In genomic region chr2:118496467-118496866, GRCh38 we compare ENCODE assay signal across 35 cellular contexts.
A peak's percentile ranks its signal among the peaks of the same experiment; 100 is the strongest.
DNase-seq lines count a peak whose midpoint lies in the region; ATAC-seq and TF ChIP-seq lines count a peak whose summit lies in the region.
"Had no signal": no experiment of that assay in that cellular context is flagged by ENCODE, and none has a peak within 500 bp of the region (broad histone marks: within the 10 kb centered on the region; RNA-seq: fewer than 3 reads in every experiment).

No MANE protein-coding gene starts in this region.

- no peaks in the 10 kb centered on the region for H3K9me3 ChIP-seq in endodermal cell (ENCODE audit: control insufficient read depth, low read length)
- H3K9me3 ChIP-seq in esophagus muscularis mucosa: peaks cover 0 to 7% (median 6%) of the 10 kb centered on the region in 4 donors
- no peaks in the 10 kb centered on the region for H3K9me3 ChIP-seq in mucosa of descending colon
- H3K9me3 ChIP-seq: BE2C, BLaER1 had no signal

- TF ChIP-seq CTCF in endodermal cell (conservative IDR thresholded peaks at IDR 0.05): no peak
- TF ChIP-seq CTCF in esophagus muscularis mucosa (IDR thresholded peaks at IDR 0.05): no peak
- no peak for TF ChIP-seq CTCF in mucosa of descending colon (IDR thresholded peaks at IDR 0.05)

- peaks cover 11% of the 10 kb centered on the region for H3K4me1 Mint-ChIP-seq in endodermal cell
- H3K4me1 Mint-ChIP-seq: B cell; CD14-positive monocyte; CD4-positive, alpha-beta memory T cell; CD4-positive, CD25-positive, alpha-beta regulatory T cell; CD8-positive, alpha-beta memory T cell had no signal

- H3K27ac Mint-ChIP-seq in endodermal cell: no peak overlapping the region
- H3K27ac Mint-ChIP-seq: B cell; CD4-positive, alpha-beta memory T cell; CD4-positive, alpha-beta T cell; CD4-positive, CD25-positive, alpha-beta regulatory T cell; CD8-positive, alpha-beta memory T cell; CD8-positive, alpha-beta T cell had no signal

- H3K27ac ChIP-seq in endodermal cell (ENCODE audit: low read depth, low read length): no peak overlapping the region
- no peak overlapping the region for H3K27ac ChIP-seq in esophagus muscularis mucosa (replicated peaks in 1 of 4)
- H3K27ac ChIP-seq: 22Rv1; A549; BLaER1; BLaER1 treated with 17β-estradiol and CSF1 and Interleukin-3, amounts not matched to agents 10 nM and 100 nM; C4-2B had no signal

- H3K9ac ChIP-seq in endodermal cell (ENCODE audit: extremely low read depth, low read length, poor library complexity, severe bottlenecking): no peak overlapping the region
- H3K9ac ChIP-seq: BLaER1; BLaER1 treated with 17β-estradiol and CSF1 and Interleukin-3, amounts not matched to agents 10 nM and 100 nM had no signal

- peak; percentile 17 for DNase-seq in endodermal cell
- DNase-seq in esophagus muscularis mucosa (ENCODE audit: extremely low spot score): peak; percentile 78
- DNase-seq in left colon: no peak
- no peak for DNase-seq in mucosa of descending colon
- no peak for DNase-seq in activated CD4-positive, CD25-positive, alpha-beta regulatory T cell treated with anti-CD3 and anti-CD28 coated beads, Interleukin-2, amount 50 U/mL, for 72 hours
- DNase-seq in NAMALWA (ENCODE audit: low spot score): no peak
- DNase-seq: 8988T; ACHN; AML-193; BE2C; C1 segment of cervical spinal cord; Caco-2; Calu3; CD4-positive, alpha-beta memory T cell; CD4-positive, alpha-beta T cell; CD4-positive, CD25-positive, alpha-beta regulatory T cell; CD8-positive, alpha-beta memory T cell; CD8-positive, alpha-beta T cell; COR-L47; DMS 273 treated with DMSO at 0.1 percent for 48 hours; DMS153; DMS53; DMS79; DMS79 treated with DMSO at 0.1 percent for 48 hours; DND-41; EL had no signal

- H3K4me1 ChIP-seq in endodermal cell (ENCODE audit: control insufficient read depth, insufficient read depth, low read length) (no peaks in the 10 kb centered on the region), esophagus muscularis mucosa (no peaks in the 10 kb centered on the region), mucosa of descending colon (ENCODE audit: low read depth) (peaks cover 3% of the 10 kb centered on the region)
- H3K4me1 ChIP-seq: A549; BE2C; BLaER1; BLaER1 treated with 17β-estradiol and CSF1 and Interleukin-3, amounts not matched to agents 10 nM and 100 nM; Caco-2 had no signal

- H3K27me3 ChIP-seq in endodermal cell (ENCODE audit: control insufficient read depth, insufficient read depth, low read length, poor library complexity, severe bottlenecking) (peaks cover 13% of the 10 kb centered on the region), esophagus muscularis mucosa (peaks cover 0 to 8% (median 0%) of the 10 kb centered on the region in 4 donors)
- H3K27me3 ChIP-seq: BE2C; BLaER1; BLaER1 treated with 17β-estradiol and CSF1 and Interleukin-3, amounts not matched to agents 10 nM and 100 nM had no signal

- intact Hi-C loops in esophagus muscularis mucosa (cut with DNase I) (no loop called here), left colon (cut with DNase I, micrococcal nuclease) (no loop called here), mucosa of descending colon (cut with DNase I, micrococcal nuclease) (no loop called here)

- no peaks in the 10 kb centered on the region for H3K36me3 Mint-ChIP-seq in endodermal cell (ENCODE audit: low read depth)
- H3K36me3 Mint-ChIP-seq: CD14-positive monocyte; CD4-positive, alpha-beta memory T cell; CD4-positive, CD25-positive, alpha-beta regulatory T cell; CD8-positive, alpha-beta T cell had no signal

- no peaks in the 10 kb centered on the region for H3K36me3 ChIP-seq in endodermal cell (ENCODE audit: control insufficient read depth, insufficient read depth, low read length)
- H3K36me3 ChIP-seq in esophagus muscularis mucosa: no peaks in the 10 kb centered on the region
- H3K36me3 ChIP-seq in mucosa of descending colon (ENCODE audit: low read depth): no peaks in the 10 kb centered on the region
- H3K36me3 ChIP-seq: BE2C; BLaER1; BLaER1 treated with 17β-estradiol and CSF1 and Interleukin-3, amounts not matched to agents 10 nM and 100 nM had no signal

- no peaks in the 10 kb centered on the region for H3K9me3 Mint-ChIP-seq in endodermal cell

- no peak overlapping the region for H3K4me3 ChIP-seq in endodermal cell (ENCODE audit: low read length)
- H3K4me3 ChIP-seq in esophagus muscularis mucosa: no peak overlapping the region
- H3K4me3 ChIP-seq in mucosa of descending colon: no peak overlapping the region
- H3K4me3 ChIP-seq: A549; BLaER1; BLaER1 treated with 17β-estradiol and CSF1 and Interleukin-3, amounts not matched to agents 10 nM and 100 nM had no signal

- 89 to 100% methylated on average over 5 of the region's 5 CpGs for WGBS in endodermal cell (ENCODE audit: insufficient coverage in 1 of 2, insufficient read length in 1 of 2), 2 experiments
- WGBS in esophagus muscularis mucosa: 85% methylated on average over 3 of the region's 5 CpGs

- H3K27me3 Mint-ChIP-seq in endodermal cell (ENCODE audit: insufficient read depth): peaks cover 30% of the 10 kb centered on the region
- H3K27me3 Mint-ChIP-seq: B cell had no signal

- TF ChIP-seq POLR2A in esophagus muscularis mucosa (IDR thresholded peaks at IDR 0.05; ENCODE audit: low read depth): no peak

- no peak overlapping the region for H3K4me3 Mint-ChIP-seq in endodermal cell
- H3K4me3 Mint-ChIP-seq: B cell; CD14-positive monocyte; CD4-positive, alpha-beta memory T cell; CD4-positive, alpha-beta T cell; CD4-positive, CD25-positive, alpha-beta regulatory T cell; CD8-positive, alpha-beta memory T cell; CD8-positive, alpha-beta T cell had no signal

- ATAC-seq in left colon (peak; percentile 37), mucosa of descending colon (peak; percentile 65), GM18519 (IDR thresholded peaks at IDR 0.05; ENCODE audit: low FRiP score, unreplicated experiment) (no peak), HG03571 (IDR thresholded peaks at IDR 0.05; ENCODE audit: unreplicated experiment) (no peak)
- ATAC-seq: A549; CD8-positive, alpha-beta T cell had no signal

- TF ChIP-seq EP300 in esophagus muscularis mucosa (IDR thresholded peaks at IDR 0.05): no peak

Comparison
In these comparisons a context has a peak if more than half of its experiments do, and no peak if none do; other contexts are left out.
1. DNase-seq: peak in endodermal cell (single experiment) and esophagus muscularis mucosa (single experiment); none in left colon (0 of 2), mucosa of descending colon (0 of 3), activated CD4-positive, CD25-positive, alpha-beta regulatory T cell treated with anti-CD3 and anti-CD28 coated beads, Interleukin-2, amount 50 U/mL, for 72 hours (single experiment) and NAMALWA (single experiment).
2. ATAC-seq: peak in left colon (single experiment) and mucosa of descending colon (single experiment); none in GM18519 (single experiment) and HG03571 (single experiment).